In the genomic region with DNA sequence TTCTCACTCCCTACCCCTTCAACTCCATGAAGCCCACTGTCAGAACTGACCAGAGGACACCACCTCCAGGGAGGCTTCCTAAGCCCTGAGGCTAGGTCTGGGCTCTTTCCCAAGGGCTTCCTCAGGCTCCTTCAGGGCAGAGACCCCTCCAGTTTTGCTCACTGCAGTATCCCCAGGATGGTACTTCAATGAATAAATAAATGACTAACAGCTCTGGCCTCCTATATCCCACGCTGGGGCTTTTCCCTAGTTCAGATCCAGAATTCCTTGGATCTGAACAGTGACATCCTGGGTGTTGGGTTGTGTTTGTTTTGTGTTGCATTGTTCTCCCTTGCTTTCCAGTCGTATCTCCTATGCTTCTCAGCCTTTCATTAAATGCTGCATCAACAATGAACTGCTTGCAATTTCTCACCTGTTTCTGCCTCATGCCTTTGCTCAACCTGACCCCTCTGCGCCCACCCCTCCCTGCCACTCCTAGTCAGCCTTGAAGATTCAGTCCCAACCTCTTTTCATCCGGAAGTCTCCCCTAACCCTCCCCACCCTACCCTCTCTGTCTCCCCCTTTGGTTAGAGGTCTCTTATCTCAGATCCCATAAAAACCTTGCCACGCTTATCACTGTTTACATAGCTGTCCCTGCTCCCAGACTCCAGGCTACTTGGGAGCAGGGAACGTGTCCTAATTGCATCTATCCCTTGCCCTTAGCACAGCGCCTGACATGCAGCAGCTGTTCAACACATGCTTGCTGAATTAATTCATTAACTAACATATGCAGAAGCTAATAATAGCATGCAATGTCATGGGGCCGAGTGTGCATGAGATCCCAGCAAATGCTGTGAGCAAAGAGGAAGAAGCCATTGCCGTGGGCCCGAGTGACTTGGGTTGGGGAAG, we compare ENCODE assay signal across 9 cellular contexts. TPM values are rescaled to one million over a fixed set of nuclear protein-coding genes. Genes with fewer than 3 reads are reported as not detected.
DNase-seq lines count a peak whose midpoint lies in the region; ATAC-seq and TF ChIP-seq lines count a peak whose summit lies in the region.
"Had no signal": no experiment of that assay in that cellular context is flagged by ENCODE, and none has a peak within 500 bp of the region (broad histone marks: within the 10 kb centered on the region; RNA-seq: fewer than 3 reads in every experiment).

No MANE protein-coding gene starts in this region.

- TF ChIP-seq POLR2A in uterus (IDR thresholded peaks at IDR 0.05), result no peak

- peak overlapping the region; percentile 78 for H2AFZ ChIP-seq in mesenchymal stem cell (ENCODE audit: low read depth, low read length)

- peak overlapping the region; percentile 48 for H2BK15ac ChIP-seq in mesenchymal stem cell (ENCODE audit: low read depth, poor library complexity, severe bottlenecking)

- intact Hi-C loops in colonic mucosa (cut with DNase I) (no loop called here), uterus (cut with DNase I; ENCODE audit: low total_unique reads) (no loop called here)

- peak overlapping the region; percentile 85 to 89 for H3K4ac ChIP-seq in mesenchymal stem cell (ENCODE audit: low read depth in 1 of 2, low read length in 2 of 2)

- H3K36me3 ChIP-seq in colonic mucosa, result no peaks in the 10 kb centered on the region
- no peaks in the 10 kb centered on the region for H3K36me3 ChIP-seq in mesenchymal stem cell (ENCODE audit: control insufficient read depth in 1 of 2, insufficient read depth in 2 of 2, low read depth in 1 of 2, low read length in 2 of 2)
- no peaks in the 10 kb centered on the region for H3K36me3 ChIP-seq in uterus

- H2BK120ac ChIP-seq in mesenchymal stem cell (ENCODE audit: low read depth, low read length), result peak overlapping the region; percentile 89

- H3K9me3 ChIP-seq in colonic mucosa, result no peaks in the 10 kb centered on the region
- no peaks in the 10 kb centered on the region for H3K9me3 ChIP-seq in mesenchymal stem cell (ENCODE audit: control insufficient read depth, low read length)
- H3K9me3 ChIP-seq in uterus, result no peaks in the 10 kb centered on the region

- H3K27ac ChIP-seq in colonic mucosa (peak overlapping the region; percentile 55), mesenchymal stem cell (ENCODE audit: low read length, poor library complexity, severe bottlenecking) (peak overlapping the region; percentile 59), uterus (peak overlapping the region; percentile 86 to 91)

- no peak overlapping the region for H3K4me3 ChIP-seq in colonic mucosa
- H3K4me3 ChIP-seq in mesenchymal stem cell (ENCODE audit: insufficient read depth in 1 of 2, low read depth in 1 of 2, low read length in 2 of 2), result peak overlapping the region in 1 of 2 experiments; percentile 14
- no peak overlapping the region for H3K4me3 ChIP-seq in uterus

- peak overlapping the region; percentile 81 for H2AK5ac ChIP-seq in mesenchymal stem cell (ENCODE audit: low read length, severe bottlenecking)

- no peaks in the 10 kb centered on the region for H3K27me3 ChIP-seq in colonic mucosa
- H3K27me3 ChIP-seq in mesenchymal stem cell (ENCODE audit: control insufficient read depth in 1 of 2, insufficient read depth in 1 of 2, low read length in 2 of 2), result no peaks in the 10 kb centered on the region
- H3K27me3 ChIP-seq in uterus, result no peaks in the 10 kb centered on the region

- H3K23ac ChIP-seq in mesenchymal stem cell (ENCODE audit: low read length in 2 of 2), result peak overlapping the region in 1 of 2 experiments; percentile 90

- H4K91ac ChIP-seq in mesenchymal stem cell (ENCODE audit: low read length), result peak overlapping the region; percentile 93

- DNase-seq in NCI-H1417 (lab: John Stamatoyannopoulos, UW), result peak in 2 of 3 experiments; percentile 44 to 72
- no peak for DNase-seq in NCI-H1417 treated with DMSO at 0.1 percent for 48 hours (lab: John Stamatoyannopoulos, UW)
- peak; percentile 57 for DNase-seq in colonic mucosa
- DNase-seq in mesenchymal stem cell, result peak; percentile 98
- peak; percentile 60 to 76 for DNase-seq in uterus
- no peak for DNase-seq in KG1 (lab: John Stamatoyannopoulos, UW)
- no peak for DNase-seq in NCI-H2029 treated with DMSO at 0.1 percent for 48 hours (lab: John Stamatoyannopoulos, UW)
- DNase-seq: stimulated activated naive CD4-positive, alpha-beta T cell had no signal

- no peak overlapping the region for H3K4me2 ChIP-seq in mesenchymal stem cell (ENCODE audit: low read length, poor library complexity, severe bottlenecking)

- peaks cover 12% of the 10 kb centered on the region for H3K4me1 ChIP-seq in colonic mucosa
- peaks cover 28% of the 10 kb centered on the region for H3K4me1 ChIP-seq in mesenchymal stem cell (ENCODE audit: control insufficient read depth, insufficient read depth, low read depth, low read length)
- peaks cover 33 to 34% of the 10 kb centered on the region in 2 donors for H3K4me1 ChIP-seq in uterus

- no peak for ATAC-seq in HG03175 (IDR thresholded peaks at IDR 0.05; ENCODE audit: unreplicated experiment)

- peak overlapping the region; percentile 93 to 96 for H2BK12ac ChIP-seq in mesenchymal stem cell (ENCODE audit: low read length in 2 of 2)

- peak overlapping the region in 1 of 2 donors; percentile 21 for H3K9ac ChIP-seq in colonic mucosa (ENCODE audit: low read depth in 2 of 2, low read length in 2 of 2)
- peak overlapping the region; percentile 23 for H3K9ac ChIP-seq in mesenchymal stem cell (ENCODE audit: low read length)

- WGBS in mesenchymal stem cell, result 4% methylated on average over 9 of the region's 10 CpGs

- peak overlapping the region; percentile 26 for H2BK5ac ChIP-seq in mesenchymal stem cell (ENCODE audit: low read depth, low read length, poor library complexity, severe bottlenecking)

- peak overlapping the region; percentile 81 to 99 for H3K18ac ChIP-seq in mesenchymal stem cell (ENCODE audit: low read depth in 1 of 2, low read length in 2 of 2)

- H4K8ac ChIP-seq in mesenchymal stem cell (ENCODE audit: low read length), result peak overlapping the region; percentile 87

- TF ChIP-seq CTCF in colonic mucosa (IDR thresholded peaks at IDR 0.05), result no peak
- no peak for TF ChIP-seq CTCF in uterus (IDR thresholded peaks at IDR 0.05)

- H3K79me1 ChIP-seq in mesenchymal stem cell (replicated peaks; ENCODE audit: low read length, poor library complexity, severe bottlenecking), result no peaks in the 10 kb centered on the region

- H3K14ac ChIP-seq in mesenchymal stem cell (ENCODE audit: low read length in 2 of 2), result peak overlapping the region in 1 of 2 experiments; percentile 95

RNA-seq across cellular contexts. Expression of a gene that starts 41.7 kb away (rescaled TPM):
- total RNA-seq in colonic mucosa (1 to 10 TPM; 1.9 to 6.5 TPM), uterus (10 to 100 TPM; 19.7 to 55.2 (median 25.5) TPM)
- 7.0 TPM for polyA plus RNA-seq in mesenchymal stem cell (2013, experiment 1 of 2)
- polyA plus RNA-seq in mesenchymal stem cell (2013, experiment 2 of 2), result 7.3 TPM

Comparison
In these comparisons a context has a peak if more than half of its experiments do, and no peak if none do; other contexts are left out.
1. DNase-seq: peak in NCI-H1417 (2 of 3), colonic mucosa (single experiment), mesenchymal stem cell (single experiment) and uterus (2 of 2); none in NCI-H1417 treated with DMSO at 0.1 percent for 48 hours (single experiment), KG1 (single experiment) and NCI-H2029 treated with DMSO at 0.1 percent for 48 hours (single experiment).
2. Peak in every context shown above with its lines, with median percentiles within 50 percentile points of each other: H3K27ac ChIP-seq.